21 cellular contexts compared by ENCODE assay signal in genomic region chr4:3444351-3445110, GRCh38. TPM values are rescaled to one million over a fixed set of nuclear protein-coding genes. Genes with fewer than 3 reads are reported as not detected.
"Had no signal": no experiment of that assay in that cellular context is flagged by ENCODE, and none has a peak within 500 bp of the region (broad histone marks: within the 10 kb centered on the region; RNA-seq: fewer than 3 reads in every experiment).

No MANE protein-coding gene starts in this region.

- H3K4me3 ChIP-seq: breast epithelium, Peyer's patch had no signal

- DNase-seq: activated CD4-positive, alpha-beta T cell treated with anti-CD3 and anti-CD28 coated beads for 48 hours; activated CD4-positive, alpha-beta T cell treated with anti-CD3 and anti-CD28 coated beads, Interleukin-2, amount 50 U/mL, for 4 hours; activated CD4-positive, CD25-positive, alpha-beta regulatory T cell treated with anti-CD3 and anti-CD28 coated beads, Interleukin-2, amount 50 U/mL, for 72 hours; activated CD8-positive, alpha-beta memory T cell treated with anti-CD3 and anti-CD28 coated beads, Interleukin-2, amount 50 U/mL, for 48 hours; activated CD8-positive, alpha-beta T cell treated with anti-CD3 and anti-CD28 coated beads, Interleukin-2, amount 10 ng/mL, durations not matched to agents 7 days and 5 days; activated effector memory CD4-positive, alpha-beta T cell treated with Interleukin-2 at 50 U/mL for 16 hours; activated T-cell treated with anti-CD3 and anti-CD28 coated beads, Interleukin-2, amount 50 U/mL, for 1 hour; aorta; KG1; NCI-H1092; NCI-H1417; NCI-H1930; NCI-H510A treated with DMSO at 0.1 percent for 48 hours; NCI-H69; Peyer's patch; SHP77 treated with DMSO at 0.1 percent for 48 hours had no signal

- H3K27me3 ChIP-seq: breast epithelium, Peyer's patch had no signal

- H3K27ac ChIP-seq: breast epithelium, Peyer's patch, RWPE1 had no signal

- H3K9me3 ChIP-seq: breast epithelium, Peyer's patch had no signal

- H3K36me3 ChIP-seq: breast epithelium, Peyer's patch had no signal

RNA-seq across cellular contexts. Expression of gene HGFAC, which starts 2.8 kb away (rescaled TPM):
- total RNA-seq: activated CD8-positive, alpha-beta T cell treated with anti-CD3 and anti-CD28 coated beads, Interleukin-2, amount 10 ng/mL, durations not matched to agents 7 days and 5 days; activated T-helper 1 cell treated with anti-CD3 and anti-CD28 coated beads, Interleukin-12 subunit alpha, Interleukin-12 subunit beta, Interleukin-2, Interleukin-4 antibody, amounts not matched to agents 30 ng/mL and 10 ng/mL and 1 ng/mL, durations not matched to agents 14 hours and 24 hours and 36 hours; M059J; Peyer's patch; SK-MEL-5 had no signal

RNA-seq across cellular contexts. Expression of gene DOK7, which starts 18.6 kb away (rescaled TPM):
- total RNA-seq: activated CD8-positive, alpha-beta T cell treated with anti-CD3 and anti-CD28 coated beads, Interleukin-2, amount 10 ng/mL, durations not matched to agents 7 days and 5 days; activated T-helper 1 cell treated with anti-CD3 and anti-CD28 coated beads, Interleukin-12 subunit alpha, Interleukin-12 subunit beta, Interleukin-2, Interleukin-4 antibody, amounts not matched to agents 30 ng/mL and 10 ng/mL and 1 ng/mL, durations not matched to agents 14 hours and 24 hours and 36 hours; SK-MEL-5 had no signal
